In genomic region chr6:25157842-25158241, GRCh38 we compare ENCODE assay signal across 23 cellular contexts.
"Had no signal": no experiment of that assay in that cellular context is flagged by ENCODE, and none has a peak within 500 bp of the region (broad histone marks: within the 10 kb centered on the region; RNA-seq: fewer than 3 reads in every experiment).

No MANE protein-coding gene starts in this region.

- H3K27ac Mint-ChIP-seq: effector memory CD8-positive, alpha-beta T cell; mesothelial cell of epicardium; naive B cell; naive thymus-derived CD8-positive, alpha-beta T cell had no signal

- H3K27me3 ChIP-seq: esophagus muscularis mucosa, foreskin keratinocyte, gastroesophageal sphincter, heart right ventricle, left lung had no signal

- H3K27ac ChIP-seq: coronary artery, esophagus muscularis mucosa, foreskin keratinocyte, gastroesophageal sphincter, heart right ventricle, left lung, lower lobe of right lung had no signal

- H3K4me3 Mint-ChIP-seq: effector memory CD8-positive, alpha-beta T cell; mesothelial cell of epicardium; naive B cell; naive thymus-derived CD8-positive, alpha-beta T cell had no signal

- FAIRE-seq: colon, endothelial cell of umbilical vein, frontal cortex, islet of Langerhans, keratinocyte had no signal

- DNase-seq: dermis blood vessel endothelial cell; effector CD8-positive, alpha-beta T cell; effector memory CD8-positive, alpha-beta T cell; foreskin keratinocyte; heart right ventricle; hippocampal formation; left cardiac atrium; left lung; left ventricle myocardium superior; lower lobe of right lung; mesenchymal stem cell; naive B cell; naive thymus-derived CD8-positive, alpha-beta T cell had no signal

- ATAC-seq: effector memory CD8-positive, alpha-beta T cell; foreskin keratinocyte; gastroesophageal sphincter; heart right ventricle; left cardiac atrium; left lung; left ventricle myocardium superior; mucosa of descending colon; naive thymus-derived CD8-positive, alpha-beta T cell had no signal

- H3K4me1 ChIP-seq: esophagus muscularis mucosa, foreskin keratinocyte, gastroesophageal sphincter, heart right ventricle, left lung, lower lobe of right lung had no signal

- H3K36me3 ChIP-seq: esophagus muscularis mucosa, gastroesophageal sphincter, heart right ventricle, lower lobe of right lung had no signal

- H3K4me3 ChIP-seq: coronary artery, esophagus muscularis mucosa, gastroesophageal sphincter, heart right ventricle, left lung, lower lobe of right lung, mucosa of descending colon had no signal
